In the genomic region with DNA sequence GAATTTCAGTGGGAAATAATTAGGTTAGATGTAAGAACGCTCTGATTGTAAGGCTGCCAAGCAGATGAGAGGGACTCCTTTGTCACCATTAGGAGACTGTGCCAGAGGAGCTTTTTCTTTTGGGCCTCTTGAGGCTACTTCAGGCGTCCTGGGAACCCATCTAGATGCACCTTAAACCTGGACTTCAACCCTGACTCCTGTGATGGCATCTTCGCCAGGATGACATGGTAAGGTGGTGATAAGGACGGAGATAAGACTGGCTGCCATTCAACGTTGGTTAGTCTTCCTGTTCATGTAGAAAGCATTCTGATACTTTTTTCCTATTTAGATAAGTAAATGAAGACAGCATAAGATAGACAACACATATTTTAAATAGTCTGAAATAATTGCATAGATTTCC, we compare ENCODE assay signal across 29 cellular contexts. TPM values are rescaled to one million over a fixed set of nuclear protein-coding genes. Genes with fewer than 3 reads are reported as not detected.
DNase-seq lines count a peak whose midpoint lies in the region; ATAC-seq, FAIRE-seq and TF ChIP-seq lines count a peak whose summit lies in the region.
"Had no signal": no experiment of that assay in that cellular context is flagged by ENCODE, and none has a peak within 500 bp of the region (broad histone marks: within the 10 kb centered on the region; RNA-seq: fewer than 3 reads in every experiment).

No MANE protein-coding gene starts in this region.

- no peak overlapping the region for H3K4ac ChIP-seq in IMR-90 (ENCODE audit: low read depth, low read length)

- CTCF ChIA-PET in Caco-2 (lab: Charles Lee) = no interaction called here
- CTCF ChIA-PET in IMR-90 (lab: Yijun Ruan, JAX) = no interaction called here
- CTCF ChIA-PET in CD4-positive, alpha-beta memory T cell (lab: Charles Lee; ENCODE audit: partially characterized antibody) = interaction anchor here (1.2 kb wide), 1 partner anchor 25 kb away, joined by 6 read pairs; no protein-coding TSS in a partner anchor

- BruUV-seq in Caco-2 (replicated peaks; lab: Mats Ljungman, UMichigan) (no TSS peak), IMR-90 (replicated peaks; lab: Mats Ljungman, UMichigan) (no TSS peak)

- H3K4me1 ChIP-seq in Caco-2 (peaks cover 35% of the 10 kb centered on the region), IMR-90 (ENCODE audit: control insufficient read depth, insufficient read depth, low read length) (peaks cover 9% of the 10 kb centered on the region), hepatocyte (ENCODE audit: insufficient read depth) (peaks cover 25% of the 10 kb centered on the region), small intestine (ENCODE audit: control insufficient read depth in 2 of 2, insufficient read depth in 1 of 2, low read depth in 1 of 2, low read length in 1 of 2) (peaks cover 5 to 21% of the 10 kb centered on the region in 2 donors)
- no peaks in the 10 kb centered on the region for H3K4me1 ChIP-seq in CD4-positive, alpha-beta memory T cell (ENCODE audit: insufficient read depth, low read length)

- no peaks in the 10 kb centered on the region for H3K36me3 ChIP-seq in Caco-2 (ENCODE audit: control insufficient read depth, insufficient read depth, low read length)
- peaks cover 1% of the 10 kb centered on the region; the same call in 1 of the 2 replicates for H3K36me3 ChIP-seq in IMR-90 (ENCODE audit: control insufficient read depth, insufficient read depth, low read length)
- no peaks in the 10 kb centered on the region for H3K36me3 ChIP-seq in hepatocyte (replicated peaks; ENCODE audit: insufficient read depth, low read depth)
- no peaks in the 10 kb centered on the region for H3K36me3 ChIP-seq in small intestine (ENCODE audit: control insufficient read depth in 2 of 2, insufficient read depth in 2 of 2, low read length in 2 of 2)
- no peaks in the 10 kb centered on the region for H3K36me3 ChIP-seq in CD4-positive, alpha-beta memory T cell (ENCODE audit: insufficient read depth, low read length)
- H3K36me3 ChIP-seq: BE2C had no signal

- peaks cover 9 to 39% of the 10 kb centered on the region in 2 experiments; a peak in 3 of 4 replicates for H3K79me1 ChIP-seq in IMR-90 (ENCODE audit: low read depth in 1 of 2, low read length in 2 of 2)

- no peak overlapping the region for H2BK120ac ChIP-seq in IMR-90 (ENCODE audit: low read depth, low read length)

- no peak overlapping the region for H4K91ac ChIP-seq in IMR-90 (ENCODE audit: insufficient read depth, low read depth, low read length)

- peaks cover 31% of the 10 kb centered on the region for H3K4me1 Mint-ChIP-seq in Caco-2 (ENCODE audit: low read depth, unreplicated experiment)
- H3K4me1 Mint-ChIP-seq in CD4-positive, alpha-beta memory T cell = peaks cover 3 to 8% (median 6%) of the 10 kb centered on the region in 4 donors

- H3K79me2 ChIP-seq in hepatocyte = peaks cover 60% of the 10 kb centered on the region

- no peak overlapping the region for H2BK15ac ChIP-seq in IMR-90 (ENCODE audit: low read depth, low read length)

- intact Hi-C loops in Caco-2 (cut with micrococcal nuclease; ENCODE audit: unreplicated experiment) (loop anchor here (5.0 kb wide), 1 partner anchor 83 kb away; no protein-coding TSS in a partner anchor), IMR-90 (cut with micrococcal nuclease) (no loop called here)
- intact Hi-C loops in CD4-positive, alpha-beta memory T cell (cut with micrococcal nuclease) = no loop called here

- peaks cover 5% of the 10 kb centered on the region; the same call in 1 of the 2 replicates for H3K9me1 ChIP-seq in IMR-90 (ENCODE audit: insufficient read depth, low read length)

- H2AK5ac ChIP-seq in IMR-90 (ENCODE audit: low read depth, low read length) = 0 out of 2 replicates have a peak overlapping the region, but pooled peaks have one; percentile 29

- POLR2A ChIA-PET in Caco-2 (lab: Charles Lee) = no interaction called here
- POLR2A ChIA-PET in IMR-90 (lab: Charles Lee; ENCODE audit: unreplicated experiment) = no interaction called here
- POLR2A ChIA-PET in CD4-positive, alpha-beta memory T cell (lab: Charles Lee; ENCODE audit: partially characterized antibody) = no interaction called here

- no peak overlapping the region for H2BK20ac ChIP-seq in IMR-90 (ENCODE audit: low read depth, low read length)

- no peak overlapping the region for H2BK5ac ChIP-seq in IMR-90 (ENCODE audit: low read depth, low read length, poor library complexity, severe bottlenecking)

- no peak for TF ChIP-seq RAD21 in IMR-90 (IDR thresholded peaks at IDR 0.05; ENCODE audit: low read length)

- H3K27me3 ChIP-seq in Caco-2 (replicated peaks; ENCODE audit: control insufficient read depth, insufficient read depth, low read length) (no peaks in the 10 kb centered on the region), IMR-90 (ENCODE audit: control insufficient read depth, insufficient read depth, low read length) (no peaks in the 10 kb centered on the region), hepatocyte (no peaks in the 10 kb centered on the region), small intestine (ENCODE audit: control insufficient read depth in 2 of 2, insufficient read depth in 2 of 2, low read length in 2 of 2) (no peaks in the 10 kb centered on the region)
- H3K27me3 ChIP-seq in CD4-positive, alpha-beta memory T cell (ENCODE audit: insufficient read depth, low read length) = no peaks in the 10 kb centered on the region
- H3K27me3 ChIP-seq: BE2C had no signal

- H4K8ac ChIP-seq in IMR-90 (ENCODE audit: low read depth in 2 of 2, low read length in 2 of 2) = no peak overlapping the region

- no peak overlapping the region for H3K56ac ChIP-seq in IMR-90 (ENCODE audit: extremely low read depth, insufficient read depth, low read length)

- H3K27me3 Mint-ChIP-seq in Caco-2 (ENCODE audit: insufficient read depth, unreplicated experiment) = no peaks in the 10 kb centered on the region
- H3K27me3 Mint-ChIP-seq in CD4-positive, alpha-beta memory T cell = no peaks in the 10 kb centered on the region
- H3K27me3 Mint-ChIP-seq: activated T-helper 17 cell treated with anti-CD3 and anti-CD28 coated beads, Interleukin-2, amount 50 U/mL, for 72 hours; naive thymus-derived CD4-positive, alpha-beta T cell; stimulated activated naive CD8-positive, alpha-beta T cell treated with anti-CD3 and anti-CD28 coated beads, Interleukin-15, amount 100 ng/mL, for 72 hours had no signal

- H3K27ac Mint-ChIP-seq in Caco-2 (ENCODE audit: unreplicated experiment) = peak overlapping the region; percentile 36
- H3K27ac Mint-ChIP-seq in CD4-positive, alpha-beta memory T cell = no peak overlapping the region
- H3K27ac Mint-ChIP-seq: activated T-helper 17 cell treated with anti-CD3 and anti-CD28 coated beads, Interleukin-2, amount 50 U/mL, for 72 hours had no signal

- H2AK9ac ChIP-seq in IMR-90 (replicated peaks; ENCODE audit: low read depth, low read length, poor library complexity) = no peak overlapping the region

- H3K9me2 ChIP-seq in hepatocyte (replicated peaks; ENCODE audit: insufficient read depth) = no peaks in the 10 kb centered on the region

- no peaks in the 10 kb centered on the region for H3K9me3 ChIP-seq in Caco-2
- H3K9me3 ChIP-seq in IMR-90 (ENCODE audit: control insufficient read depth, insufficient read depth, low read length) = no peaks in the 10 kb centered on the region
- no peaks in the 10 kb centered on the region for H3K9me3 ChIP-seq in hepatocyte (ENCODE audit: low read depth)
- H3K9me3 ChIP-seq in small intestine (ENCODE audit: control insufficient read depth, low read depth) = no peaks in the 10 kb centered on the region
- no peaks in the 10 kb centered on the region for H3K9me3 ChIP-seq in CD4-positive, alpha-beta memory T cell (ENCODE audit: control insufficient read depth in 1 of 2, low read length in 2 of 2)
- H3K9me3 ChIP-seq: BE2C had no signal

- H3K4me3 Mint-ChIP-seq in Caco-2 (ENCODE audit: unreplicated experiment) = no peak overlapping the region
- no peak overlapping the region for H3K4me3 Mint-ChIP-seq in CD4-positive, alpha-beta memory T cell
- H3K4me3 Mint-ChIP-seq: activated T-helper 17 cell treated with anti-CD3 and anti-CD28 coated beads, Interleukin-2, amount 50 U/mL, for 72 hours; naive thymus-derived CD4-positive, alpha-beta T cell had no signal

- no peaks in the 10 kb centered on the region for H3K36me3 Mint-ChIP-seq in Caco-2 (ENCODE audit: insufficient read depth, unreplicated experiment)
- H3K36me3 Mint-ChIP-seq in CD4-positive, alpha-beta memory T cell = no peaks in the 10 kb centered on the region

- no peak overlapping the region for H4K5ac ChIP-seq in IMR-90 (ENCODE audit: low read depth, low read length)

- no CpG with 5 or more reads among the region's 5 CpGs for WGBS in IMR-90 (ENCODE audit: extremely low coverage in 2 of 2, insufficient read length in 1 of 2), 2 experiments
- 66% methylated on average over 5 of the region's 5 CpGs for WGBS in hepatocyte (ENCODE audit: low lambda C conversion rate, missing lambda C conversion rate)
- whole genome bisulfite sequencing in small intestine, 3 donors = 18 to 59% (median 46%) methylated on average over 5 of the region's 5 CpGs

- H3K27ac ChIP-seq in IMR-90 (ENCODE audit: insufficient read depth, low read length) (no peak overlapping the region), hepatocyte (peak overlapping the region; percentile 54), small intestine (ENCODE audit: low read depth in 1 of 2, low read length in 1 of 2) (peak overlapping the region; percentile 32 to 41)
- H3K27ac ChIP-seq in CD4-positive, alpha-beta memory T cell (ENCODE audit: low read depth, low read length) = no peak overlapping the region
- H3K27ac ChIP-seq: HL-60, KMS-11, PC-9 had no signal

- TF ChIP-seq CTCF in Caco-2 (IDR thresholded peaks at IDR 0.05; ENCODE audit: insufficient read depth in 1 of 2, low read depth in 1 of 2, low read length in 1 of 2, severe bottlenecking in 1 of 2, unreplicated experiment in 1 of 2) = no peak
- no peak for TF ChIP-seq CTCF in IMR-90 (conservative IDR thresholded peaks at IDR 0.05; ENCODE audit: low read depth, low read length)
- no peak for TF ChIP-seq CTCF in hepatocyte (IDR thresholded peaks at IDR 0.05; ENCODE audit: poor library complexity)

- dilution Hi-C loops in IMR-90 (cut with HindIII; ENCODE audit: low sequenced_read_pairs, unreplicated experiment) = no loop called here

- no peak for FAIRE-seq in small intestine (lab: Jason Lieb, UNC)
- FAIRE-seq: GM12878 had no signal

- no peak overlapping the region for H3K14ac ChIP-seq in IMR-90 (replicated peaks; ENCODE audit: low read depth, low read length)

- no peak overlapping the region for H3K18ac ChIP-seq in IMR-90 (ENCODE audit: low read depth, low read length)

- H3K4me2 ChIP-seq in IMR-90 (ENCODE audit: low read depth, low read length) = no peak overlapping the region
- H3K4me2 ChIP-seq in hepatocyte = peak overlapping the region; percentile 9
- H3K4me2 ChIP-seq: KMS-11, PC-9 had no signal

- ATAC-seq in IMR-90 (ENCODE audit: low read depth) = no peak
- ATAC-seq: activated T-helper 17 cell treated with anti-CD3 and anti-CD28 coated beads, Interleukin-2, amount 50 U/mL, for 72 hours; GM12878; stimulated activated naive CD8-positive, alpha-beta T cell treated with anti-CD3 and anti-CD28 coated beads, Interleukin-15, amount 100 ng/mL, for 72 hours had no signal

- in situ Hi-C loops in IMR-90 (cut with MboI; ENCODE audit: low sequenced_read_pairs) = no loop called here

- no peak overlapping the region for H3K23ac ChIP-seq in IMR-90 (ENCODE audit: low read depth, low read length)

- no peaks in the 10 kb centered on the region for H4K20me1 ChIP-seq in IMR-90 (ENCODE audit: insufficient read depth, low read length)
- H4K20me1 ChIP-seq in hepatocyte (ENCODE audit: insufficient read depth, poor library complexity, severe bottlenecking) = no peaks in the 10 kb centered on the region

- no peak for DNase-seq in Caco-2
- no peak for DNase-seq in IMR-90
- peak; percentile 7 for DNase-seq in hepatocyte (ENCODE audit: low spot score)
- DNase-seq in small intestine = peak; percentile 78
- DNase-seq in NCI-H187 treated with DMSO at 0.1 percent for 48 hours (lab: John Stamatoyannopoulos, UW) = no peak
- no peak for DNase-seq in GF-D8 (lab: John Stamatoyannopoulos, UW)
- no peak for DNase-seq in CD4-positive, alpha-beta memory T cell
- DNase-seq in stimulated activated CD4-positive, alpha-beta T cell treated with anti-CD3 and anti-CD28 coated beads, Interleukin-4, amount 100 ng/mL, for 24 hours = no peak
- DNase-seq: activated CD4-positive, alpha-beta T cell treated with anti-CD3 and anti-CD28 coated beads for 4 hours; activated naive CD4-positive, alpha-beta T cell treated with anti-CD3 and anti-CD28 coated beads, Interleukin-2, amount 50 U/mL, for 16 hours; BE2C; effector CD4-positive, alpha-beta T cell; H7; MM.1S; NCI-H2029 treated with DMSO at 0.1 percent for 48 hours; NCI-H2227 treated with DMSO at 0.1 percent for 48 hours; NCI-H69; nucleus accumbens; PC-9; SHP77; stimulated activated CD4-positive, alpha-beta T cell treated with anti-CD3 and anti-CD28 coated beads, Interleukin-2, amount 100 ng/mL, for 24 hours; stimulated activated naive CD8-positive, alpha-beta T cell treated with anti-CD3 and anti-CD28 coated beads, Interleukin-15, amount 100 ng/mL, for 72 hours; SW 1271; trophoblast cell had no signal

- no peak overlapping the region for H2AFZ ChIP-seq in IMR-90 (replicated peaks; ENCODE audit: low read length, poor library complexity)
- no peak overlapping the region for H2AFZ ChIP-seq in hepatocyte
- H2AFZ ChIP-seq: PC-9 had no signal

- no peaks in the 10 kb centered on the region for H3K9me3 Mint-ChIP-seq in Caco-2 (ENCODE audit: unreplicated experiment)
- no peaks in the 10 kb centered on the region for H3K9me3 Mint-ChIP-seq in CD4-positive, alpha-beta memory T cell
- H3K9me3 Mint-ChIP-seq: activated T-helper 17 cell treated with anti-CD3 and anti-CD28 coated beads, Interleukin-2, amount 50 U/mL, for 72 hours; naive thymus-derived CD4-positive, alpha-beta T cell; stimulated activated naive CD8-positive, alpha-beta T cell treated with anti-CD3 and anti-CD28 coated beads, Interleukin-15, amount 100 ng/mL, for 72 hours had no signal

- H3K9ac ChIP-seq in IMR-90 (ENCODE audit: low read depth, low read length) = no peak overlapping the region
- H3K9ac ChIP-seq: KMS-11 had no signal

- no peak for TF ChIP-seq POLR2A in IMR-90 (IDR thresholded peaks at IDR 0.05; ENCODE audit: low read depth, low read length)

- H3K4me3 ChIP-seq in Caco-2 (ENCODE audit: low read depth, low read length) = no peak overlapping the region
- no peak overlapping the region for H3K4me3 ChIP-seq in IMR-90 (ENCODE audit: insufficient read depth, low read depth, low read length)
- H3K4me3 ChIP-seq in hepatocyte = no peak overlapping the region
- no peak overlapping the region for H3K4me3 ChIP-seq in small intestine (ENCODE audit: low read depth in 1 of 2, low read length in 2 of 2)
- no peak overlapping the region for H3K4me3 ChIP-seq in CD4-positive, alpha-beta memory T cell (ENCODE audit: low read length in 2 of 2)
- H3K4me3 ChIP-seq: GM12878, PC-9 had no signal

RNA-seq across cellular contexts. Expression of a gene that starts 36.3 kb away (rescaled TPM):
- 52.0 and 59.4 TPM in 2 replicates for total RNA-seq in Caco-2 (2022)
- 7.2 and 15.3 TPM in 2 replicates for total RNA-seq in IMR-90 (2012; rRNA removed)
- polyA plus RNA-seq in IMR-90 (2012; rRNA removed) = 4.1 and 5.1 TPM in 2 replicates
- polyA plus RNA-seq in IMR-90 (2012; cell fraction: cytosol; rRNA removed) = 0.58 and 1.9 TPM in 2 replicates
- 0.64 and 8.8 TPM in 2 replicates for polyA plus RNA-seq in IMR-90 (2012; cell fraction: nucleus; rRNA removed; ENCODE audit: low replicate concordance)
- total RNA-seq in hepatocyte = 34.2 and 36.7 TPM in 2 replicates
- 15.1 and 18.8 TPM in 2 replicates for polyA plus RNA-seq in hepatocyte
- 10 to 100 TPM in 1 of 3 donors, 1 to 10 TPM in 2; 5.8 to 14.9 (median 6.2) TPM for polyA plus RNA-seq in small intestine
- total RNA-seq in CD4-positive, alpha-beta memory T cell = 10 to 100 TPM; 17.2 to 21.8 TPM
- polyA plus RNA-seq in CD4-positive, alpha-beta memory T cell = 10 to 100 TPM in 1 of 2 donors, 1 to 10 TPM in 1; 8.4 to 13.3 TPM

RNA-seq across cellular contexts. Expression of a gene that starts 52.2 kb away (rescaled TPM):
- total RNA-seq in Caco-2 (2022) = 35.4 and 36.0 TPM in 2 replicates
- 55.3 and 57.0 TPM in 2 replicates for total RNA-seq in IMR-90 (2012; rRNA removed)
- 8.7 and 11.0 TPM in 2 replicates for polyA plus RNA-seq in IMR-90 (2012; rRNA removed)
- polyA plus RNA-seq in IMR-90 (2012; cell fraction: cytosol; rRNA removed) = 2.4 and 3.4 TPM in 2 replicates
- 1.5 and 5.3 TPM in 2 replicates for polyA plus RNA-seq in IMR-90 (2012; cell fraction: nucleus; rRNA removed; ENCODE audit: low replicate concordance)
- total RNA-seq in hepatocyte = 3.9 and 5.2 TPM in 2 replicates
- 0.18 and 1.1 TPM in 2 replicates for polyA plus RNA-seq in hepatocyte
- polyA plus RNA-seq in small intestine = 1 to 10 TPM; 1.4 to 4.2 (median 3.4) TPM
- total RNA-seq in CD4-positive, alpha-beta memory T cell = under 1 TPM; 0.17 to 0.32 TPM
- under 1 TPM in 1 of 2 donors, not detected in 1; 0.20 TPM for polyA plus RNA-seq in CD4-positive, alpha-beta memory T cell
- polyA plus RNA-seq: naive thymus-derived CD4-positive, alpha-beta T cell had no signal

Comparison
In these comparisons a context has a peak if more than half of its experiments do, and no peak if none do; other contexts are left out.
1. DNase-seq: peak in hepatocyte (single experiment) and small intestine (single experiment); none in Caco-2 (0 of 2), IMR-90 (single experiment), NCI-H187 treated with DMSO at 0.1 percent for 48 hours (single experiment), GF-D8 (single experiment), CD4-positive, alpha-beta memory T cell (0 of 5) and stimulated activated CD4-positive, alpha-beta T cell treated with anti-CD3 and anti-CD28 coated beads, Interleukin-4, amount 100 ng/mL, for 24 hours (single experiment).
2. H3K27ac ChIP-seq: peak in hepatocyte (single experiment) and small intestine (2 of 2); none in IMR-90 (single experiment) and CD4-positive, alpha-beta memory T cell (single experiment).